8 cellular contexts compared by ENCODE assay signal in the genomic region with DNA sequence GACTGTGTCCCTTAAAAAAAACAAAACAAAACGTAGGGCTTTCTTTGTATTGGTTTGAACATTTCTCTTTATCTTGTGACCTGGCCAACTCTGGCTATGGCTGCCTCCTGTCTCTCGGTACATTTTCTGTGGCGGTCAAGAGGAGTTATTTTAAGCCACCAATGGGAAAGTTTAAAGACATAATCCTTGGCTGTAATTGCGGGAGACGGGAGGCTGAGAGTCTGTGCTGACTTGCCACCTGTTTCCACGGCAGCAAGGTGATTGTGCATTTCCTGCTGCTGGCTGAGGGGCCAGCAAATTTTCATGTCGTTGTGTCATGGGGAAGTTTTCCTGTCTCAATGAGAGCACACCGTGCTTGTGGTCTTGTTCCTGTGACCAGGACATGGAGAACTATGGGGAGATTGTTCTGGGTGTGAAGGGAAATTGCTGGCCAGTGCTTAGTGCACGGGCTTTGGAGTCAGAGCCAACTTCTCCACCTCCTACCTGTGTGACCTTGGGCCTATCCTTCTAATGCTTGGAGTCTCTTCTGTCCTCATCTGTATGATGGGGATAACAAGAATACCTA. TPM values are rescaled to one million over a fixed set of nuclear protein-coding genes. Genes with fewer than 3 reads are reported as not detected.
A peak's percentile ranks its signal among the peaks of the same experiment; 100 is the strongest.
DNase-seq lines count a peak whose midpoint lies in the region; ATAC-seq and TF ChIP-seq lines count a peak whose summit lies in the region.

No MANE protein-coding gene starts in this region.

- no peaks in the 10 kb centered on the region for H3F3A ChIP-seq in DOHH2 (ENCODE audit: control insufficient read depth, insufficient read depth)

- no peaks in the 10 kb centered on the region for H3K9me2 ChIP-seq in DOHH2 (replicated peaks; ENCODE audit: control insufficient read depth, low read length)

- H3K27me3 Mint-ChIP-seq in activated T-cell treated with anti-CD3 and anti-CD28 coated beads, Interleukin-2, amount 50 U/mL, for 4 hours (ENCODE audit: low read depth) = no peaks in the 10 kb centered on the region

- peak overlapping the region; percentile 43 for H3K4me3 Mint-ChIP-seq in activated T-cell treated with anti-CD3 and anti-CD28 coated beads, Interleukin-2, amount 50 U/mL, for 4 hours

- intact Hi-C loops in upper lobe of right lung (cut with DNase I) = no loop called here

- H3K9me3 ChIP-seq in DOHH2 (ENCODE audit: control insufficient read depth, insufficient read depth, low read length) (no peaks in the 10 kb centered on the region), upper lobe of right lung (no peaks in the 10 kb centered on the region)

- H3K79me2 ChIP-seq in DOHH2 (ENCODE audit: control insufficient read depth, low read length) = no peaks in the 10 kb centered on the region

- TF ChIP-seq CTCF in DOHH2 (IDR thresholded peaks at IDR 0.05; ENCODE audit: low read depth, low read length, poor library complexity, severe bottlenecking) (no peak), upper lobe of right lung (IDR thresholded peaks at IDR 0.05) (no peak)

- H3K4me2 ChIP-seq in DOHH2 (ENCODE audit: low read length) = peak overlapping the region; percentile 54

- H3K4me3 ChIP-seq in DOHH2 (ENCODE audit: low read length) (peak overlapping the region; percentile 34), upper lobe of right lung (no peak overlapping the region)

- H3K36me3 Mint-ChIP-seq in activated T-cell treated with anti-CD3 and anti-CD28 coated beads, Interleukin-2, amount 50 U/mL, for 4 hours (ENCODE audit: insufficient read depth) = no peaks in the 10 kb centered on the region

- peak; percentile 34 to 66 for ATAC-seq in activated T-cell treated with anti-CD3 and anti-CD28 coated beads, Interleukin-2, amount 50 U/mL, for 4 hours
- peak; percentile 81 for ATAC-seq in upper lobe of right lung
- ATAC-seq in HG03342 (IDR thresholded peaks at IDR 0.05; ENCODE audit: unreplicated experiment) = no peak
- no peak for ATAC-seq in GM21447 (IDR thresholded peaks at IDR 0.05; ENCODE audit: unreplicated experiment)

- H3K4me1 ChIP-seq in DOHH2 (ENCODE audit: control insufficient read depth, low read length) (peaks cover 30% of the 10 kb centered on the region), upper lobe of right lung (peaks cover 26% of the 10 kb centered on the region)

- H3K27me3 ChIP-seq in DOHH2 (ENCODE audit: control insufficient read depth, low read length) (no peaks in the 10 kb centered on the region), upper lobe of right lung (no peaks in the 10 kb centered on the region)

- H3K4me1 Mint-ChIP-seq in activated T-cell treated with anti-CD3 and anti-CD28 coated beads, Interleukin-2, amount 50 U/mL, for 4 hours (ENCODE audit: low read depth) = peaks cover 60% of the 10 kb centered on the region

- H3K27ac ChIP-seq in DOHH2 (ENCODE audit: low read depth, low read length) (no peak overlapping the region), upper lobe of right lung (peak overlapping the region; percentile 73)

- no peaks in the 10 kb centered on the region for H4K20me1 ChIP-seq in DOHH2 (ENCODE audit: control insufficient read depth, insufficient read depth, low read depth, low read length)

- no peaks in the 10 kb centered on the region for H3K9me3 Mint-ChIP-seq in activated T-cell treated with anti-CD3 and anti-CD28 coated beads, Interleukin-2, amount 50 U/mL, for 4 hours

- H3K36me3 ChIP-seq in DOHH2 (ENCODE audit: control insufficient read depth, low read length) = no peaks in the 10 kb centered on the region
- no peaks in the 10 kb centered on the region for H3K36me3 ChIP-seq in upper lobe of right lung

- DNase-seq in NCI-H1105 (lab: John Stamatoyannopoulos, UW) (peak; percentile 42), kidney glomerular epithelial cell (lab: John Stamatoyannopoulos, UW) (peak; percentile 56), upper lobe of right lung (peak; percentile 73)
- no peak for DNase-seq in activated T-cell treated with anti-CD3 and anti-CD28 coated beads, Interleukin-2, amount 50 U/mL, for 4 hours
- no peak for DNase-seq in effector CD8-positive, alpha-beta T cell (lab: John Stamatoyannopoulos, UW)

RNA-seq across cellular contexts. Expression of a gene that starts 11.0 kb away (rescaled TPM):
- 10 to 100 TPM; 13.8 to 22.3 (median 19.0) TPM for total RNA-seq in activated T-cell treated with anti-CD3 and anti-CD28 coated beads, Interleukin-2, amount 50 U/mL, for 4 hours
- 34.9 TPM for total RNA-seq in upper lobe of right lung

Comparison
In these comparisons a context has a peak if more than half of its experiments do, and no peak if none do; other contexts are left out.
1. DNase-seq: peak in NCI-H1105 (single experiment), kidney glomerular epithelial cell (single experiment) and upper lobe of right lung (single experiment); none in activated T-cell treated with anti-CD3 and anti-CD28 coated beads, Interleukin-2, amount 50 U/mL, for 4 hours (single experiment) and effector CD8-positive, alpha-beta T cell (single experiment).
2. ATAC-seq: peak in activated T-cell treated with anti-CD3 and anti-CD28 coated beads, Interleukin-2, amount 50 U/mL, for 4 hours (2 of 2) and upper lobe of right lung (single experiment); none in HG03342 (single experiment) and GM21447 (single experiment).